Comparison of ENCODE assay signal across 9 cellular contexts in genomic region chr15:48940508-48940907, GRCh38. TPM values are rescaled to one million over a fixed set of nuclear protein-coding genes. Genes with fewer than 3 reads are reported as not detected.
A peak's percentile ranks its signal among the peaks of the same experiment; 100 is the strongest.
DNase-seq lines count a peak whose midpoint lies in the region; ATAC-seq, FAIRE-seq and TF ChIP-seq lines count a peak whose summit lies in the region.
"Had no signal": no experiment of that assay in that cellular context is flagged by ENCODE, and none has a peak within 500 bp of the region (broad histone marks: within the 10 kb centered on the region; RNA-seq: fewer than 3 reads in every experiment).

No MANE protein-coding gene starts in this region.

- ATAC-seq in GM19372 (IDR thresholded peaks at IDR 0.05; ENCODE audit: low read depth, unreplicated experiment), result peak; percentile 92
- peak; percentile 76 for ATAC-seq in HG03135 (IDR thresholded peaks at IDR 0.05; ENCODE audit: unreplicated experiment)
- ATAC-seq in GM12878, result peak; percentile 95
- no peak for ATAC-seq in body of pancreas

- no peaks in the 10 kb centered on the region for H3K27me3 ChIP-seq in GM12878 (replicated peaks in 1 of 2; ENCODE audit: control insufficient read depth in 2 of 2, insufficient read depth in 2 of 2, low read length in 1 of 2)
- no peaks in the 10 kb centered on the region for H3K27me3 ChIP-seq in body of pancreas
- H3K27me3 ChIP-seq in stomach, result no peaks in the 10 kb centered on the region

- no peak overlapping the region for H3K9ac ChIP-seq in GM12878 (ENCODE audit: control insufficient read depth, insufficient read depth, low read length)

- H3K4me1 ChIP-seq in GM12878 (ENCODE audit: control insufficient read depth, insufficient read depth, low read length) (peaks cover 3% of the 10 kb centered on the region; the same call in 1 of the 2 replicates), body of pancreas (no peaks in the 10 kb centered on the region), stomach (no peaks in the 10 kb centered on the region)

- in situ Hi-C loops in GM12878 (cut with MboI), result no loop called here

- H3K36me3 ChIP-seq in GM12878 (ENCODE audit: control insufficient read depth in 2 of 2, insufficient read depth in 2 of 2, low read length in 1 of 2) (no peaks in the 10 kb centered on the region), body of pancreas (replicated peaks in 1 of 2; ENCODE audit: insufficient read depth in 1 of 2, low read depth in 2 of 2) (no peaks in the 10 kb centered on the region), stomach (no peaks in the 10 kb centered on the region)

- no peaks in the 10 kb centered on the region for H3K9me3 ChIP-seq in GM12878 (replicated peaks; ENCODE audit: control insufficient read depth, insufficient read depth, low read length)
- no peaks in the 10 kb centered on the region for H3K9me3 ChIP-seq in body of pancreas
- H3K9me3 ChIP-seq in stomach, result no peaks in the 10 kb centered on the region

- no peak overlapping the region; the same call in 1 of the 2 replicates for H2AFZ ChIP-seq in GM12878 (ENCODE audit: control insufficient read depth, low read depth, low read length)

- peak; percentile 69 for FAIRE-seq in GM12878 (lab: Jason Lieb, UNC)

- H3K4me3 ChIP-seq in AG10803 (ENCODE audit: low read length) (no peak overlapping the region), GM12878 (no peak overlapping the region), body of pancreas (no peak overlapping the region), stomach (no peak overlapping the region)

- TF ChIP-seq POLR2A in GM12878 (IDR thresholded peaks at IDR 0.05; ENCODE audit: low read depth, low read length) (no peak), body of pancreas (IDR thresholded peaks at IDR 0.05) (no peak), stomach (IDR thresholded peaks at IDR 0.05) (no peak)

- H3K27ac ChIP-seq in GM12878 (ENCODE audit: control insufficient read depth, insufficient read depth), result no peak overlapping the region
- no peak overlapping the region for H3K27ac ChIP-seq in body of pancreas
- no peak overlapping the region for H3K27ac ChIP-seq in stomach

- CTCF ChIA-PET in GM12878 (lab: Yijun Ruan, JAX), result interaction anchor here (0.6 to 2.6 kb wide), 11 partner anchors 14 to 583 kb away, joined by 3 to 11 read pairs (median 5); partner anchors contain the start of genes EID1 and SHC4

- H3K4me2 ChIP-seq in GM12878 (ENCODE audit: control insufficient read depth, insufficient read depth), result 0 out of 2 replicates have a peak overlapping the region, but pooled peaks have one; percentile 19

- TF ChIP-seq EP300 in GM12878 (IDR thresholded peaks at IDR 0.05; ENCODE audit: borderline replicate concordance in 1 of 2, control insufficient read depth in 1 of 2, low read depth in 2 of 2, low read length in 2 of 2) (peak; percentile 95 to 98), stomach (IDR thresholded peaks at IDR 0.05) (no peak)

- DNase-seq in AG10803 (ENCODE audit: low read depth) (peak; percentile 91), GM12878 (ENCODE audit: low read depth, low spot score) (peak; percentile 81), NCI-H1105 treated with DMSO at 0.1 percent for 48 hours (lab: John Stamatoyannopoulos, UW) (no peak), dedifferentiated amniotic fluid mesenchymal stem cell (ENCODE audit: extremely low spot score) (no peak), body of pancreas (no peak), stomach (no peak)
- DNase-seq: naive B cell had no signal

- RAD21 ChIA-PET in GM12878 (lab: Charles Lee; ENCODE audit: unreplicated experiment), result interaction anchor here (0.8 to 3.4 kb wide), 7 partner anchors 16 to 79 kb away, joined by 3 to 25 read pairs (median 4); partner anchors contain the start of gene SHC4

- WGBS in GM12878 (ENCODE audit: insufficient coverage, insufficient replicate concordance, low lambda C conversion rate, missing lambda C conversion rate), result 2% methylated on average over 6 of the region's 6 CpGs
- 59 to 64% methylated on average over 6 of the region's 6 CpGs for WGBS in body of pancreas, 2 donors
- WGBS in stomach, 5 donors, result 63 to 75% (median 71%) methylated on average over 6 of the region's 6 CpGs

- POLR2A ChIA-PET in GM12878 (lab: Charles Lee), result interaction anchor here (1.2 kb wide), 1 partner anchor 35 kb away, joined by 5 read pairs; no protein-coding TSS in a partner anchor

- TF ChIP-seq CTCF in AG10803 (conservative IDR thresholded peaks at IDR 0.05; ENCODE audit: low read length) (no peak), GM12878 (IDR thresholded peaks at IDR 0.05 in 2 of 3, conservative IDR thresholded peaks at IDR 0.05 in 1 of 3; ENCODE audit: control insufficient read depth in 2 of 3, extremely low read depth in 1 of 3, insufficient read depth in 1 of 3, low read depth in 3 of 3, low read length in 3 of 3) (no peak), body of pancreas (IDR thresholded peaks at IDR 0.05) (no peak), stomach (IDR thresholded peaks at IDR 0.05) (no peak)

- SMC1A ChIA-PET in GM12878 (lab: Charles Lee; ENCODE audit: uncharacterized antibody, unreplicated experiment), result interaction anchor here (0.6 to 2.9 kb wide), 13 partner anchors 11 to 289 kb away, joined by 3 to 40 read pairs (median 4); partner anchors contain the start of genes EID1 and SHC4

- no peaks in the 10 kb centered on the region for H4K20me1 ChIP-seq in GM12878 (ENCODE audit: control insufficient read depth, insufficient read depth)

- no peak for TF ChIP-seq RAD21 in GM12878 (IDR thresholded peaks at IDR 0.05; ENCODE audit: insufficient read depth, low read depth, low read length)

- no peaks in the 10 kb centered on the region for H3K79me2 ChIP-seq in GM12878 (ENCODE audit: control insufficient read depth, insufficient read depth, low read length)

- BruUV-seq in GM12878 (replicated peaks; lab: Mats Ljungman, UMichigan), result no TSS peak

- intact Hi-C loops in GM12878 (cut with micrococcal nuclease; ENCODE audit: unreplicated experiment) (loop anchor here (2.0 kb wide), 1 partner anchor 62 kb away; the partner anchor contains the start of gene EID1), body of pancreas (cut with DNase I) (no loop called here), stomach (cut with DNase I; ENCODE audit: low total_unique reads) (no loop called here)

TF ChIP-seq in GM12878, 131 proteins besides CTCF, POLR2A, EP300 and RAD21 (continues in another document):
- TF ChIP-seq SKIL (IDR thresholded peaks at IDR 0.05; ENCODE audit: low read depth, poor library complexity, severe bottlenecking) (peak; percentile 93), SMARCA5 (IDR thresholded peaks at IDR 0.05) (no peak), KAT2A (conservative IDR thresholded peaks at IDR 0.05; ENCODE audit: control insufficient read depth, low read depth, low read length) (no peak), IRF3 (IDR thresholded peaks at IDR 0.05) (no peak), SMAD5 (IDR thresholded peaks at IDR 0.05; ENCODE audit: low read depth) (no peak), IRF4 (IDR thresholded peaks at IDR 0.05; ENCODE audit: low read depth, low read length) (peak; percentile 93), SUZ12 (IDR thresholded peaks at IDR 0.05; ENCODE audit: unreplicated experiment) (no peak), ZZZ3 (IDR thresholded peaks at IDR 0.05; ENCODE audit: control insufficient read depth, insufficient read length, low read depth) (no peak), MEF2A (IDR thresholded peaks at IDR 0.05; ENCODE audit: insufficient read depth, low read depth, low read length) (0 out of 2 replicates have a peak, but pooled peaks have one; percentile 42), LARP7 (IDR thresholded peaks at IDR 0.05) (no peak)

RNA-seq across cellular contexts. Expression of gene SHC4, which starts 23.2 kb away (rescaled TPM):
- 0.98 and 1.3 TPM in 2 replicates for total RNA-seq in GM12878 (2013; cell fraction: nucleolus; rRNA removed)
- total RNA-seq in GM12878 (2014; rRNA removed) (0.22 and 0.28 TPM in 2 replicates), GM12878 (2014; rRNA removed; fragmentation: Illumina TruSeq; extraction: Trizol) (0.13 and 0.14 TPM in 2 replicates), GM12878 (2021) (0.15 and 0.35 TPM in 2 replicates), body of pancreas (under 1 TPM in 1 of 2 donors, not detected in 1; 0.78 TPM), stomach (1 to 10 TPM in 2 of 5 donors, under 1 TPM in 1, not detected in 2; 0.43 to 4.4 (median 1.8) TPM)
- polyA plus RNA-seq in GM12878 (2011; ENCODE audit: low read depth), result not detected
- polyA plus RNA-seq in GM12878 (2011; rRNA removed) (0.77 and 1.5 TPM in 2 replicates), GM12878 (2014; fragmentation: Illumina TruSeq; extraction: Trizol) (0.25 TPM in 1 of 2 replicates, not detected in the other), GM12878 (2014; fragmentation: Nextera tagmentation; extraction: Ambion mirVana) (under 1 TPM; 0.04 to 0.08 TPM), GM12878 (2014; rRNA removed) (0.08 and 0.19 TPM in 2 replicates), GM12878 (2016; fragmentation: Nextera tagmentation; extraction: Ambion mirVana) (under 1 TPM; 0.13 to 0.87 TPM), stomach (under 1 TPM; 0.25 to 0.48 (median 0.46) TPM)
- polyA plus RNA-seq in GM12878 (2011; cell fraction: cytosol; rRNA removed), result 0.64 and 0.94 TPM in 2 replicates
- 1.8 and 2.6 TPM in 2 replicates for polyA plus RNA-seq in GM12878 (2011; cell fraction: nucleus; rRNA removed)
- polyA plus RNA-seq in GM12878 (2012), result 0.05 and 0.14 TPM in 2 replicates
- 4.3 and 4.4 TPM in 2 replicates for polyA minus RNA-seq in GM12878 (2011; rRNA and poly(A)+ RNA removed)
- 1.1 TPM in 1 of 2 replicates, not detected in the other for polyA minus RNA-seq in GM12878 (2011; cell fraction: cytosol; rRNA and poly(A)+ RNA removed)
- 3.3 and 5.6 TPM in 2 replicates for polyA minus RNA-seq in GM12878 (2011; cell fraction: nucleus; rRNA and poly(A)+ RNA removed)

Comparison
In these comparisons a context has a peak if more than half of its experiments do, and no peak if none do; other contexts are left out.
1. DNase-seq: peak in AG10803 (single experiment) and GM12878 (single experiment); none in NCI-H1105 treated with DMSO at 0.1 percent for 48 hours (single experiment), dedifferentiated amniotic fluid mesenchymal stem cell (single experiment), body of pancreas (0 of 4) and stomach (single experiment).